1 cellular context compared by ENCODE assay signal in genomic region chr19:18848860-18849661, GRCh38.
TF ChIP-seq lines count a peak whose summit lies in the region.

No MANE protein-coding gene starts in this region.

TF ChIP-seq in HEK293, 187 proteins besides CTCF, POLR2A, EP300 and RAD21 (continued from another document):
- TF ChIP-seq HIC1 (tag by site-specific recombination; IDR thresholded peaks at IDR 0.05) (no peak), IKZF3 (tag by site-specific recombination; IDR thresholded peaks at IDR 0.05) (no peak)
